In genomic region chr4:3293410-3294391, GRCh38 we compare ENCODE assay signal across 8 cellular contexts. TPM values are rescaled to one million over a fixed set of nuclear protein-coding genes. Genes with fewer than 3 reads are reported as not detected.
DNase-seq lines count a peak whose midpoint lies in the region; ATAC-seq, FAIRE-seq and TF ChIP-seq lines count a peak whose summit lies in the region.

No MANE protein-coding gene starts in this region.

- TF ChIP-seq POLR2A in heart left ventricle (IDR thresholded peaks at IDR 0.05) (no peak), sigmoid colon (IDR thresholded peaks at IDR 0.05) (no peak), H54 (IDR thresholded peaks at IDR 0.05; ENCODE audit: low read depth, low read length) (no peak)

- FAIRE-seq in H54 (lab: Jason Lieb, UNC) = no peak

- H3K9me3 ChIP-seq in heart left ventricle (peaks cover 0 to 11% (median 0%) of the 10 kb centered on the region in 12 donors), sigmoid colon (no peaks in the 10 kb centered on the region)

- POLR2A ChIA-PET in activated CD8-positive, alpha-beta T cell treated with anti-CD3 and anti-CD28 coated beads, Interleukin-2, amount 10 ng/mL, durations not matched to agents 7 days and 5 days (lab: Charles Lee) = interaction anchor here (1.3 to 1.6 kb wide), 2 partner anchors 10 to 92 kb away, joined by 3 to 4 read pairs; no protein-coding TSS in a partner anchor

- CTCF ChIA-PET in activated CD8-positive, alpha-beta T cell treated with anti-CD3 and anti-CD28 coated beads, Interleukin-2, amount 10 ng/mL, durations not matched to agents 7 days and 5 days (lab: Charles Lee) = interaction anchor here (1.2 kb wide), 1 partner anchor 102 kb away, joined by 3 read pairs; no protein-coding TSS in a partner anchor

- peak overlapping the region; percentile 62 for H3K4me3 Mint-ChIP-seq in activated CD8-positive, alpha-beta T cell treated with anti-CD3 and anti-CD28 coated beads, Interleukin-2, amount 10 ng/mL, durations not matched to agents 7 days and 5 days

- H3K4me3 ChIP-seq in heart left ventricle = peak overlapping the region; percentile 33 to 96 (median 74)
- peak overlapping the region; percentile 53 to 74 (median 61) for H3K4me3 ChIP-seq in sigmoid colon

- ATAC-seq in HG02885 (IDR thresholded peaks at IDR 0.05; ENCODE audit: poor library complexity, unreplicated experiment) (peak; percentile 3), heart left ventricle (peak in 1 of 4 donors; percentile 2), HG03457 (IDR thresholded peaks at IDR 0.05; ENCODE audit: unreplicated experiment) (no peak)
- ATAC-seq in activated CD8-positive, alpha-beta T cell treated with anti-CD3 and anti-CD28 coated beads, Interleukin-2, amount 10 ng/mL, durations not matched to agents 7 days and 5 days = no peak

- H3K27ac Mint-ChIP-seq in activated CD8-positive, alpha-beta T cell treated with anti-CD3 and anti-CD28 coated beads, Interleukin-2, amount 10 ng/mL, durations not matched to agents 7 days and 5 days = no peak overlapping the region

- peaks cover 11% of the 10 kb centered on the region for H3K4me1 Mint-ChIP-seq in activated CD8-positive, alpha-beta T cell treated with anti-CD3 and anti-CD28 coated beads, Interleukin-2, amount 10 ng/mL, durations not matched to agents 7 days and 5 days (ENCODE audit: low read depth)

- H3K27me3 Mint-ChIP-seq in activated CD8-positive, alpha-beta T cell treated with anti-CD3 and anti-CD28 coated beads, Interleukin-2, amount 10 ng/mL, durations not matched to agents 7 days and 5 days (ENCODE audit: low read depth) = peaks cover 69% of the 10 kb centered on the region

- H3K36me3 Mint-ChIP-seq in activated CD8-positive, alpha-beta T cell treated with anti-CD3 and anti-CD28 coated beads, Interleukin-2, amount 10 ng/mL, durations not matched to agents 7 days and 5 days (ENCODE audit: low read depth) = no peaks in the 10 kb centered on the region

- H3K27ac ChIP-seq in heart left ventricle = peak overlapping the region; percentile 55 to 98 (median 78)
- H3K27ac ChIP-seq in sigmoid colon = peak overlapping the region; percentile 83 to 92 (median 86)

- no peaks in the 10 kb centered on the region for H3K36me3 ChIP-seq in heart left ventricle
- no peaks in the 10 kb centered on the region for H3K36me3 ChIP-seq in sigmoid colon

- 15 to 22% (median 17%) methylated on average over 30 to 42 of the region's 42 CpGs for WGBS in heart left ventricle, 4 donors
- 11 to 20% methylated on average over 42 of the region's 42 CpGs for WGBS in sigmoid colon, 2 donors

- H3K4me1 ChIP-seq in heart left ventricle (peaks cover 0 to 31% (median 18%) of the 10 kb centered on the region in 12 donors), sigmoid colon (peaks cover 0 to 26% (median 21%) of the 10 kb centered on the region in 4 donors)

- no peak for TF ChIP-seq EP300 in sigmoid colon (IDR thresholded peaks at IDR 0.05)

- H3K9me3 Mint-ChIP-seq in activated CD8-positive, alpha-beta T cell treated with anti-CD3 and anti-CD28 coated beads, Interleukin-2, amount 10 ng/mL, durations not matched to agents 7 days and 5 days (ENCODE audit: insufficient read depth) = no peaks in the 10 kb centered on the region

- peak; percentile 20 for DNase-seq in activated CD8-positive, alpha-beta T cell treated with anti-CD3 and anti-CD28 coated beads, Interleukin-2, amount 10 ng/mL, durations not matched to agents 7 days and 5 days
- DNase-seq in heart left ventricle = no peak
- DNase-seq in sigmoid colon = no peak
- no peak for DNase-seq in H54 (ENCODE audit: insufficient read length, low spot score)
- DNase-seq in SW 1271 (lab: John Stamatoyannopoulos, UW) = no peak
- no peak for DNase-seq in NCI-H510A (lab: John Stamatoyannopoulos, UW)

- intact Hi-C loops in heart left ventricle (cut with DNase I) = no loop called here
- intact Hi-C loops in sigmoid colon (cut with DNase I) = loop anchor here (2.0 to 10.0 kb wide), 6 partner anchors 51 to 329 kb away; partner anchors contain the start of genes GRK4, HTT, HTT-AS and LRPAP1

- H3K27me3 ChIP-seq in heart left ventricle (no peaks in the 10 kb centered on the region), sigmoid colon (no peaks in the 10 kb centered on the region)

- no peak for TF ChIP-seq CTCF in heart left ventricle (IDR thresholded peaks at IDR 0.05)
- no peak for TF ChIP-seq CTCF in sigmoid colon (IDR thresholded peaks at IDR 0.05)

RNA-seq across cellular contexts. Expression of gene RGS12, which starts 0.9 kb away (rescaled TPM):
- total RNA-seq in activated CD8-positive, alpha-beta T cell treated with anti-CD3 and anti-CD28 coated beads, Interleukin-2, amount 10 ng/mL, durations not matched to agents 7 days and 5 days = 1 to 10 TPM; 4.7 to 8.3 TPM
- total RNA-seq in heart left ventricle = 10 to 100 TPM in 8 of 9 donors, 1 to 10 TPM in 1; 8.4 to 18.4 (median 14.6) TPM
- polyA plus RNA-seq in heart left ventricle = 10 to 100 TPM; 11.7 to 12.7 TPM
- 10 to 100 TPM; 15.7 to 21.6 (median 17.8) TPM for total RNA-seq in sigmoid colon
- 10 to 100 TPM in 1 of 3 donors, 1 to 10 TPM in 2; 3.0 to 14.6 (median 6.7) TPM for polyA plus RNA-seq in sigmoid colon

RNA-seq across cellular contexts. Expression of gene MSANTD1, which starts 44.7 kb away (rescaled TPM):
- total RNA-seq in activated CD8-positive, alpha-beta T cell treated with anti-CD3 and anti-CD28 coated beads, Interleukin-2, amount 10 ng/mL, durations not matched to agents 7 days and 5 days = 1 to 10 TPM in 1 of 2 experiments, under 1 TPM in 1; 0.83 to 1.0 TPM
- total RNA-seq in heart left ventricle (under 1 TPM in 7 of 9 donors, not detected in 2; 0.30 to 0.93 (median 0.45) TPM), sigmoid colon (1 to 10 TPM in 2 of 4 donors, under 1 TPM in 2; 0.16 to 1.2 (median 0.73) TPM)
- polyA plus RNA-seq in heart left ventricle (under 1 TPM; 0.33 to 0.34 TPM), sigmoid colon (under 1 TPM in 2 of 3 donors, not detected in 1; under 0.01 to 0.44 TPM)
